ENCODE assay signal across 9 cellular contexts in genomic region chr4:25172964-25173917, GRCh38. TPM values are rescaled to one million over a fixed set of nuclear protein-coding genes. Genes with fewer than 3 reads are reported as not detected.
DNase-seq lines count a peak whose midpoint lies in the region; ATAC-seq and TF ChIP-seq lines count a peak whose summit lies in the region.
"Had no signal": no experiment of that assay in that cellular context is flagged by ENCODE, and none has a peak within 500 bp of the region (broad histone marks: within the 10 kb centered on the region; RNA-seq: fewer than 3 reads in every experiment).

No MANE protein-coding gene starts in this region.

- in situ Hi-C loops in KBM-7 (cut with MboI; ENCODE audit: low pct_unique_long_range_greater_than_20kb, low sequenced_read_pairs): no loop called here
- in situ Hi-C loops in brain microvascular endothelial cell (cut with HindIII; ENCODE audit: low pct_ligation_motif_present, low sequenced_read_pairs): no loop called here

- TF ChIP-seq CTCF in brain microvascular endothelial cell (IDR thresholded peaks at IDR 0.05; ENCODE audit: low read depth, low read length, missing control alignments) (peak; percentile 23), liver (IDR thresholded peaks at IDR 0.05; ENCODE audit: low read depth, low read length, missing input control) (no peak)

- no peak overlapping the region for H3K4me3 Mint-ChIP-seq in activated naive CD8-positive, alpha-beta T cell treated with anti-CD3 and anti-CD28 coated beads, Interleukin-2, amount 50 U/mL, for 24 hours
- H3K4me3 Mint-ChIP-seq in activated naive CD8-positive, alpha-beta T cell treated with anti-CD3 and anti-CD28 coated beads for 36 hours: no peak overlapping the region

- no peaks in the 10 kb centered on the region for H3K9me3 Mint-ChIP-seq in activated naive CD8-positive, alpha-beta T cell treated with anti-CD3 and anti-CD28 coated beads, Interleukin-2, amount 50 U/mL, for 24 hours
- no peaks in the 10 kb centered on the region for H3K9me3 Mint-ChIP-seq in activated naive CD8-positive, alpha-beta T cell treated with anti-CD3 and anti-CD28 coated beads for 36 hours

- H3K4me3 ChIP-seq in brain microvascular endothelial cell (ENCODE audit: low read depth, low read length) (no peak overlapping the region), liver (ENCODE audit: low read depth in 1 of 3, low read length in 3 of 3) (no peak overlapping the region)

- peak; percentile 63 for ATAC-seq in activated naive CD8-positive, alpha-beta T cell treated with anti-CD3 and anti-CD28 coated beads, Interleukin-2, amount 50 U/mL, for 24 hours
- ATAC-seq in HG03045 (IDR thresholded peaks at IDR 0.05; ENCODE audit: unreplicated experiment): no peak

- H3K36me3 Mint-ChIP-seq in activated naive CD8-positive, alpha-beta T cell treated with anti-CD3 and anti-CD28 coated beads, Interleukin-2, amount 50 U/mL, for 24 hours (ENCODE audit: low read depth): peaks cover 6% of the 10 kb centered on the region
- peaks cover 20% of the 10 kb centered on the region for H3K36me3 Mint-ChIP-seq in activated naive CD8-positive, alpha-beta T cell treated with anti-CD3 and anti-CD28 coated beads for 36 hours

- no peak for DNase-seq in activated naive CD8-positive, alpha-beta T cell treated with anti-CD3 and anti-CD28 coated beads, Interleukin-2, amount 50 U/mL, for 24 hours
- no peak for DNase-seq in activated naive CD8-positive, alpha-beta T cell treated with anti-CD3 and anti-CD28 coated beads for 36 hours
- DNase-seq in KBM-7: peak; percentile 36
- peak; percentile 98 for DNase-seq in brain microvascular endothelial cell
- no peak for DNase-seq in NCI-H1436 (lab: John Stamatoyannopoulos, UW)
- no peak for DNase-seq in cerebellar cortex (ENCODE audit: low spot score)
- DNase-seq: DND-41 had no signal

- peaks cover 0 to 5% (median under 1%) of the 10 kb centered on the region in 4 donors for H3K4me1 ChIP-seq in liver (ENCODE audit: control insufficient read depth in 4 of 4, insufficient read depth in 4 of 4, low read length in 3 of 4)

- peak overlapping the region; percentile 52 for H3K27ac ChIP-seq in brain microvascular endothelial cell
- H3K27ac ChIP-seq in liver (ENCODE audit: low read depth in 1 of 2, low read length in 2 of 2): peak overlapping the region in 1 of 2 donors; percentile 6

- 84% methylated on average over 3 of the region's 3 CpGs for WGBS in liver

- H3K9ac ChIP-seq in liver (ENCODE audit: low read depth in 1 of 2, low read length in 2 of 2): no peak overlapping the region

- no peak for TF ChIP-seq RAD21 in liver (IDR thresholded peaks at IDR 0.05)

- H3K27me3 Mint-ChIP-seq in activated naive CD8-positive, alpha-beta T cell treated with anti-CD3 and anti-CD28 coated beads, Interleukin-2, amount 50 U/mL, for 24 hours: no peaks in the 10 kb centered on the region
- H3K27me3 Mint-ChIP-seq in activated naive CD8-positive, alpha-beta T cell treated with anti-CD3 and anti-CD28 coated beads for 36 hours: no peaks in the 10 kb centered on the region

- H3K36me3 ChIP-seq in brain microvascular endothelial cell (replicated peaks): no peaks in the 10 kb centered on the region
- no peaks in the 10 kb centered on the region for H3K36me3 ChIP-seq in liver (ENCODE audit: control insufficient read depth in 4 of 4, insufficient read depth in 3 of 4, low read depth in 1 of 4, low read length in 3 of 4)

- H3K27me3 ChIP-seq in brain microvascular endothelial cell (replicated peaks): no peaks in the 10 kb centered on the region
- H3K27me3 ChIP-seq in liver (ENCODE audit: control insufficient read depth in 4 of 4, insufficient read depth in 4 of 4, low read length in 3 of 4): no peaks in the 10 kb centered on the region

- no peak overlapping the region for H3K27ac Mint-ChIP-seq in activated naive CD8-positive, alpha-beta T cell treated with anti-CD3 and anti-CD28 coated beads, Interleukin-2, amount 50 U/mL, for 24 hours
- H3K27ac Mint-ChIP-seq in activated naive CD8-positive, alpha-beta T cell treated with anti-CD3 and anti-CD28 coated beads for 36 hours: no peak overlapping the region

- H3K4me1 Mint-ChIP-seq in activated naive CD8-positive, alpha-beta T cell treated with anti-CD3 and anti-CD28 coated beads, Interleukin-2, amount 50 U/mL, for 24 hours: peaks cover 11% of the 10 kb centered on the region
- H3K4me1 Mint-ChIP-seq in activated naive CD8-positive, alpha-beta T cell treated with anti-CD3 and anti-CD28 coated beads for 36 hours: peaks cover 5% of the 10 kb centered on the region

- no peaks in the 10 kb centered on the region for H3K9me3 ChIP-seq in liver (ENCODE audit: control insufficient read depth in 4 of 4, low read length in 3 of 4)

TF ChIP-seq in liver, 16 proteins besides CTCF, POLR2A, EP300 and RAD21:
- TF ChIP-seq JUND (IDR thresholded peaks at IDR 0.05): peak; percentile 75 to 86
- TF ChIP-seq TAF1 (conservative IDR thresholded peaks at IDR 0.05): no peak
- TF ChIP-seq GABPA (IDR thresholded peaks at IDR 0.05 in 1 of 2, conservative IDR thresholded peaks at IDR 0.05 in 1 of 2): no peak

RNA-seq across cellular contexts. Expression of gene SEPSECS, which starts 13.0 kb away (rescaled TPM):
- total RNA-seq in activated naive CD8-positive, alpha-beta T cell treated with anti-CD3 and anti-CD28 coated beads for 36 hours: 10 to 100 TPM; 11.4 to 11.6 TPM
- 10 to 100 TPM; 14.9 to 31.7 TPM for total RNA-seq in liver
- polyA plus RNA-seq in liver: 10 to 100 TPM; 10.3 to 11.5 TPM

Comparison
In these comparisons a context has a peak if more than half of its experiments do, and no peak if none do; other contexts are left out.
1. DNase-seq: peak in KBM-7 (single experiment) and brain microvascular endothelial cell (single experiment); none in activated naive CD8-positive, alpha-beta T cell treated with anti-CD3 and anti-CD28 coated beads, Interleukin-2, amount 50 U/mL, for 24 hours (single experiment), activated naive CD8-positive, alpha-beta T cell treated with anti-CD3 and anti-CD28 coated beads for 36 hours (single experiment), NCI-H1436 (single experiment) and cerebellar cortex (single experiment).